In the genomic region with DNA sequence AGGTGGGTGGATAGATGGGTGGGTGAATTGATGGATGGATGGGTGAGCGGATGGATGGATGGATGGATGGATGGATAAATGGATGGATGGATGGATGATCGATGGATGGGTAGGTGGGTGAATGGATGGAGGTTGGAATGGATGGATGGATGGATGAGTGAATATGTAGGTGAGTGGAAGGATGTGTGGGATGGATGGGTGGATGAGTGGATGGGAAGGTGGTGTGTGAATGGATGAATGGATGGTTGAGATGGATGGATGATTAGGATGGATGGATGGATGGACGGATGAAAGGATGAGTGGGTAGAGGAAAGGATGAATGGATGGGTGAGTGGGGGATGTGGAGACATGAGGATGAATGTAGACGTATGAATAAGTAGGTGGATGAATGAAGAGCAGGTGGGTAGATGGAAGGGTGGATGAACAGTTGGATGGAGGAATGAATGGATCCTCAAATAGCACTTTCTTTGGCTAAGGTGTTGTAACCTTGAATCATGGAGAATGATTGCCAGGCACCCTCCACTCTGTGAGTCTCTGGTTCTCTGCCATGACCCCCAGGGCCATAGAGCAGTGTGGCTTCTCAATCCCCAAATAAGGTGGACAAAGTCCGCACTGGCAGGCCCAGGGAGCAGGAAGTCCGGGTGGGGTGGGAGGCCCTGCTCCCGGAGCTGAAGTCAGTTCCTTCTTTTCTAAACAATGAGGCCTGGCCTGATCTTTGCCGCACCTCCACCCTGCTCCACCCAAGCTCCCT, we compare ENCODE assay signal across 1 cellular context.
A peak's percentile ranks its signal among the peaks of the same experiment; 100 is the strongest.
TF ChIP-seq lines count a peak whose summit lies in the region.

No MANE protein-coding gene starts in this region.

TF ChIP-seq in HepG2, 621 proteins besides CTCF, POLR2A, EP300 and RAD21 (continued from another document and continues in another):
- TF ChIP-seq ZFP41 (CRISPR knock-in tag; IDR thresholded peaks at IDR 0.05; ENCODE audit: borderline replicate concordance) (no peak), ARNT (IDR thresholded peaks at IDR 0.05) (no peak), SP5 (CRISPR knock-in tag; IDR thresholded peaks at IDR 0.05; ENCODE audit: borderline replicate concordance, low read depth) (0 out of 2 replicates have a peak, but pooled peaks have one; percentile 25), TCF12 (IDR thresholded peaks at IDR 0.05) (no peak), TCF12 (CRISPR knock-in tag; IDR thresholded peaks at IDR 0.05) (no peak; the same call in 1 of the 2 replicates), SALL2 (CRISPR knock-in tag; IDR thresholded peaks at IDR 0.05) (no peak), ESRRA (CRISPR knock-in tag; IDR thresholded peaks at IDR 0.05; ENCODE audit: low read depth) (no peak), ZSCAN21 (CRISPR knock-in tag; IDR thresholded peaks at IDR 0.05; ENCODE audit: borderline replicate concordance) (no peak), RCOR2 (CRISPR knock-in tag; IDR thresholded peaks at IDR 0.05) (0 out of 2 replicates have a peak, but pooled peaks have one; percentile 38), UBTF (CRISPR knock-in tag; IDR thresholded peaks at IDR 0.05) (peak; percentile 65), NPAS2 (CRISPR knock-in tag; IDR thresholded peaks at IDR 0.05; ENCODE audit: borderline replicate concordance) (no peak), ETV6 (CRISPR knock-in tag; conservative IDR thresholded peaks at IDR 0.05) (no peak), NONO (IDR thresholded peaks at IDR 0.05) (no peak), NONO (CRISPR knock-in tag; conservative IDR thresholded peaks at IDR 0.05) (no peak), ZNF432 (CRISPR knock-in tag; IDR thresholded peaks at IDR 0.05; ENCODE audit: borderline replicate concordance) (no peak), ZNF703 (CRISPR knock-in tag; IDR thresholded peaks at IDR 0.05; ENCODE audit: borderline replicate concordance) (no peak), KDM1A (CRISPR knock-in tag; IDR thresholded peaks at IDR 0.05) (no peak), AKNA (CRISPR knock-in tag; IDR thresholded peaks at IDR 0.05; ENCODE audit: borderline replicate concordance) (no peak), PBX2 (CRISPR knock-in tag; IDR thresholded peaks at IDR 0.05) (no peak), ELF1 (CRISPR knock-in tag; IDR thresholded peaks at IDR 0.05) (peak; percentile 79), HDAC6 (IDR thresholded peaks at IDR 0.05; ENCODE audit: low read depth, low read length) (no peak), ZBTB44 (CRISPR knock-in tag; IDR thresholded peaks at IDR 0.05) (no peak), ZNF878 (CRISPR knock-in tag; IDR thresholded peaks at IDR 0.05) (no peak), NR2F1 (CRISPR knock-in tag; IDR thresholded peaks at IDR 0.05) (no peak), ZNF431 (CRISPR knock-in tag; IDR thresholded peaks at IDR 0.05; ENCODE audit: borderline replicate concordance, low read depth) (no peak), SP4 (CRISPR knock-in tag; IDR thresholded peaks at IDR 0.05) (no peak), ZNF850 (CRISPR knock-in tag; conservative IDR thresholded peaks at IDR 0.05) (no peak), LBX2 (CRISPR knock-in tag; IDR thresholded peaks at IDR 0.05; ENCODE audit: borderline replicate concordance) (no peak), MBNL3 (CRISPR knock-in tag; conservative IDR thresholded peaks at IDR 0.05) (no peak)
- TF ChIP-seq, protein P1, sequence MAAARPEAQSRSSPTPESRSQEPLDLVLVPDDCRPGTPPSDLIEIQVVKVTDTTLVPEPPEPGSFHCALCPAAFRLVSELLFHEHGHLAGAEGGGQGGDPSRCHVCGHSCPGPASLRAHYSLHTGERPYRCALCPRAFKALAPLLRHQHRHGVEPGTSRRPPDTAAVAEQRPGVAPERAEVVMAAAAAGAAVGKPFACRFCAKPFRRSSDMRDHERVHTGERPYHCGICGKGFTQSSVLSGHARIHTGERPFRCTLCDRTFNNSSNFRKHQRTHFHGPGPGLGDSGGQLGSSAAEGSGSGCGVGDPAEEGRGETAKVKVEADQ (CRISPR knock-in tag; IDR thresholded peaks at IDR 0.05; ENCODE audit: borderline replicate concordance): no peak
- TF ChIP-seq, protein P2, sequence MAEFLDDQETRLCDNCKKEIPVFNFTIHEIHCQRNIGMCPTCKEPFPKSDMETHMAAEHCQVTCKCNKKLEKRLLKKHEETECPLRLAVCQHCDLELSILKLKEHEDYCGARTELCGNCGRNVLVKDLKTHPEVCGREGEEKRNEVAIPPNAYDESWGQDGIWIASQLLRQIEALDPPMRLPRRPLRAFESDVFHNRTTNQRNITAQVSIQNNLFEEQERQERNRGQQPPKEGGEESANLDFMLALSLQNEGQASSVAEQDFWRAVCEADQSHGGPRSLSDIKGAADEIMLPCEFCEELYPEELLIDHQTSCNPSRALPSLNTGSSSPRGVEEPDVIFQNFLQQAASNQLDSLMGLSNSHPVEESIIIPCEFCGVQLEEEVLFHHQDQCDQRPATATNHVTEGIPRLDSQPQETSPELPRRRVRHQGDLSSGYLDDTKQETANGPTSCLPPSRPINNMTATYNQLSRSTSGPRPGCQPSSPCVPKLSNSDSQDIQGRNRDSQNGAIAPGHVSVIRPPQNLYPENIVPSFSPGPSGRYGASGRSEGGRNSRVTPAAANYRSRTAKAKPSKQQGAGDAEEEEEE (CRISPR knock-in tag; IDR thresholded peaks at IDR 0.05; ENCODE audit: borderline replicate concordance): no peak
- TF ChIP-seq, protein P3, sequence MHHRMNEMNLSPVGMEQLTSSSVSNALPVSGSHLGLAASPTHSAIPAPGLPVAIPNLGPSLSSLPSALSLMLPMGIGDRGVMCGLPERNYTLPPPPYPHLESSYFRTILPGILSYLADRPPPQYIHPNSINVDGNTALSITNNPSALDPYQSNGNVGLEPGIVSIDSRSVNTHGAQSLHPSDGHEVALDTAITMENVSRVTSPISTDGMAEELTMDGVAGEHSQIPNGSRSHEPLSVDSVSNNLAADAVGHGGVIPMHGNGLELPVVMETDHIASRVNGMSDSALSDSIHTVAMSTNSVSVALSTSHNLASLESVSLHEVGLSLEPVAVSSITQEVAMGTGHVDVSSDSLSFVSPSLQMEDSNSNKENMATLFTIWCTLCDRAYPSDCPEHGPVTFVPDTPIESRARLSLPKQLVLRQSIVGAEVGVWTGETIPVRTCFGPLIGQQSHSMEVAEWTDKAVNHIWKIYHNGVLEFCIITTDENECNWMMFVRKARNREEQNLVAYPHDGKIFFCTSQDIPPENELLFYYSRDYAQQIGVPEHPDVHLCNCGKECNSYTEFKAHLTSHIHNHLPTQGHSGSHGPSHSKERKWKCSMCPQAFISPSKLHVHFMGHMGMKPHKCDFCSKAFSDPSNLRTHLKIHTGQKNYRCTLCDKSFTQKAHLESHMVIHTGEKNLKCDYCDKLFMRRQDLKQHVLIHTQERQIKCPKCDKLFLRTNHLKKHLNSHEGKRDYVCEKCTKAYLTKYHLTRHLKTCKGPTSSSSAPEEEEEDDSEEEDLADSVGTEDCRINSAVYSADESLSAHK (CRISPR knock-in tag; IDR thresholded peaks at IDR 0.05; ENCODE audit: borderline replicate concordance): no peak
- TF ChIP-seq, protein P4, sequence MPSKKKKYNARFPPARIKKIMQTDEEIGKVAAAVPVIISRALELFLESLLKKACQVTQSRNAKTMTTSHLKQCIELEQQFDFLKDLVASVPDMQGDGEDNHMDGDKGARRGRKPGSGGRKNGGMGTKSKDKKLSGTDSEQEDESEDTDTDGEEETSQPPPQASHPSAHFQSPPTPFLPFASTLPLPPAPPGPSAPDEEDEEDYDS (CRISPR knock-in tag; IDR thresholded peaks at IDR 0.05): peak; percentile 36; the same call in 1 of the 2 replicates
